Comparison of ENCODE assay signal across 28 cellular contexts in genomic region chr3:78483070-78483469, GRCh38.
"Had no signal": no experiment of that assay in that cellular context is flagged by ENCODE, and none has a peak within 500 bp of the region (broad histone marks: within the 10 kb centered on the region; RNA-seq: fewer than 3 reads in every experiment).

No MANE protein-coding gene starts in this region.

- DNase-seq: dorsolateral prefrontal cortex; effector CD8-positive, alpha-beta T cell; endodermal cell; foreskin fibroblast; gastrocnemius medialis; head of caudate nucleus; kidney; mesenchymal stem cell; midbrain; naive thymus-derived CD4-positive, alpha-beta T cell; stimulated activated CD4-positive, alpha-beta T cell treated with anti-CD3 and anti-CD28 coated beads, Interleukin-12 subunit alpha, Interleukin-12 subunit beta, amount 100 ng/mL, for 4 hours; stimulated activated CD4-positive, alpha-beta T cell treated with anti-CD3 and anti-CD28 coated beads, Interleukin-1b, Interleukin-23, amount 100 ng/mL, for 48 hours; stimulated activated CD4-positive, alpha-beta T cell treated with anti-CD3 and anti-CD28 coated beads, Interleukin-4, amount 100 ng/mL, for 1 hour; stimulated activated CD8-positive, alpha-beta memory T cell treated with anti-CD3 and anti-CD28 coated beads, Interleukin-4, amount 100 ng/mL, for 48 hours; stimulated activated naive CD4-positive, alpha-beta T cell; stimulated activated naive CD8-positive, alpha-beta T cell treated with anti-CD3 and anti-CD28 coated beads, Interleukin-15, amount 100 ng/mL, for 72 hours; transverse colon; upper lobe of right lung; uterus had no signal

- H3K4me1 ChIP-seq: gastrocnemius medialis, neural progenitor cell, prostate gland, right atrium auricular region, suprapubic skin, transverse colon, upper lobe of right lung, uterus had no signal

- H3K4me2 ChIP-seq: neural progenitor cell, smooth muscle cell had no signal

- H3K9ac ChIP-seq: neural progenitor cell had no signal

- H2AFZ ChIP-seq: neural progenitor cell had no signal

- ATAC-seq: esophagus mucosa; gastrocnemius medialis; left lobe of liver; naive thymus-derived CD4-positive, alpha-beta T cell; sciatic nerve; stimulated activated naive CD8-positive, alpha-beta T cell treated with anti-CD3 and anti-CD28 coated beads, Interleukin-15, amount 100 ng/mL, for 72 hours; upper lobe of right lung had no signal

- H3K36me3 ChIP-seq: gastrocnemius medialis, neural progenitor cell, prostate gland, right atrium auricular region, suprapubic skin, transverse colon, upper lobe of right lung, uterus had no signal

- H3K27me3 ChIP-seq: gastrocnemius medialis, neural progenitor cell, right atrium auricular region, suprapubic skin, transverse colon, upper lobe of right lung, uterus had no signal

- H3K4me3 ChIP-seq: dorsolateral prefrontal cortex, gastrocnemius medialis, neural progenitor cell, prostate gland, right atrium auricular region, smooth muscle cell, suprapubic skin, transverse colon, upper lobe of right lung, uterus had no signal

- H3K27ac ChIP-seq: dorsolateral prefrontal cortex, epithelial cell of prostate, gastrocnemius medialis, neural progenitor cell, prostate gland, right atrium auricular region, suprapubic skin, transverse colon, upper lobe of right lung, uterus had no signal

- H3K9me3 ChIP-seq: gastrocnemius medialis, prostate gland, right atrium auricular region, upper lobe of right lung, uterus had no signal
